8 cellular contexts compared by ENCODE assay signal in genomic region chr17:50426814-50427787, GRCh38. TPM values are rescaled to one million over a fixed set of nuclear protein-coding genes. Genes with fewer than 3 reads are reported as not detected.
DNase-seq lines count a peak whose midpoint lies in the region; ATAC-seq and TF ChIP-seq lines count a peak whose summit lies in the region.

No MANE protein-coding gene starts in this region.

- TF ChIP-seq POLR2A in prostate gland (IDR thresholded peaks at IDR 0.05) = peak; percentile 27

- H3K27me3 Mint-ChIP-seq in activated naive CD4-positive, alpha-beta T cell treated with anti-CD3 and anti-CD28 coated beads for 36 hours (ENCODE audit: low read depth) = no peaks in the 10 kb centered on the region

- peaks cover 0 to 4% (median 0%) of the 10 kb centered on the region in 9 donors for H3K36me3 ChIP-seq in heart right ventricle
- no peaks in the 10 kb centered on the region for H3K36me3 ChIP-seq in prostate gland

- TF ChIP-seq CTCF in AG04449 (IDR thresholded peaks at IDR 0.05; ENCODE audit: insufficient read depth, low read length, missing control alignments) = peak; percentile 10
- TF ChIP-seq CTCF in heart right ventricle (IDR thresholded peaks at IDR 0.05) = peak in 1 of 9 donors; percentile 18
- no peak for TF ChIP-seq CTCF in prostate gland (IDR thresholded peaks at IDR 0.05)

- no peak overlapping the region for H3K27ac Mint-ChIP-seq in activated naive CD4-positive, alpha-beta T cell treated with anti-CD3 and anti-CD28 coated beads for 36 hours

- H3K27ac ChIP-seq in heart right ventricle (peak overlapping the region in 9 of 10 donors; percentile 66 to 88 (median 78)), prostate gland (peak overlapping the region; percentile 81 to 91)

- peaks cover 17% of the 10 kb centered on the region for H3K4me1 Mint-ChIP-seq in activated naive CD4-positive, alpha-beta T cell treated with anti-CD3 and anti-CD28 coated beads for 36 hours (ENCODE audit: low read depth)

- intact Hi-C loops in activated naive CD4-positive, alpha-beta T cell treated with anti-CD3 and anti-CD28 coated beads for 36 hours (cut with micrococcal nuclease) = loop anchor here (1.0 to 2.0 kb wide), 2 partner anchors 30 to 54 kb away; partner anchors contain the start of genes EME1, LRRC59 and MRPL27
- intact Hi-C loops in heart right ventricle (cut with DNase I) = loop anchor here in 1 of 10 donors (5.0 kb wide), 1 partner anchor 50 kb away; the partner anchor contains the start of gene RSAD1
- intact Hi-C loops in prostate gland (cut with DNase I) = no loop called here

- H3K9me3 Mint-ChIP-seq in activated naive CD4-positive, alpha-beta T cell treated with anti-CD3 and anti-CD28 coated beads for 36 hours = no peaks in the 10 kb centered on the region

- POLR2A ChIA-PET in AG04449 (lab: Yijun Ruan, JAX) = interaction anchor here (0.8 to 0.9 kb wide), 3 partner anchors 31 to 227 kb away, joined by 3 to 4 read pairs (median 3); no protein-coding TSS in a partner anchor

- ATAC-seq in GM18867 (IDR thresholded peaks at IDR 0.05; ENCODE audit: unreplicated experiment) (peak; percentile 50), heart right ventricle (peak; percentile 27 to 77 (median 64))

- H3K4me3 ChIP-seq in AG04449 (ENCODE audit: low read depth, low read length) = peak overlapping the region; percentile 71
- H3K4me3 ChIP-seq in heart right ventricle = peak overlapping the region; percentile 64 to 88 (median 78)
- H3K4me3 ChIP-seq in prostate gland = peak overlapping the region; percentile 67 to 68

- WGBS in heart right ventricle, 2 donors = 19 to 27% methylated on average over 4 of the region's 4 CpGs
- 19% methylated on average over 4 of the region's 4 CpGs for WGBS in prostate gland

- peak overlapping the region; percentile 73 for H3K4me3 Mint-ChIP-seq in activated naive CD4-positive, alpha-beta T cell treated with anti-CD3 and anti-CD28 coated beads for 36 hours

- H3K4me1 ChIP-seq in heart right ventricle = peaks cover 9 to 46% (median 27%) of the 10 kb centered on the region in 9 donors
- peaks cover 7% of the 10 kb centered on the region for H3K4me1 ChIP-seq in prostate gland (replicated peaks)

- H3K36me3 Mint-ChIP-seq in activated naive CD4-positive, alpha-beta T cell treated with anti-CD3 and anti-CD28 coated beads for 36 hours (ENCODE audit: low read depth) = no peaks in the 10 kb centered on the region

- CTCF ChIA-PET in AG04449 (lab: Yijun Ruan, JAX) = interaction anchor here (1.0 to 4.8 kb wide), 4 partner anchors 8 to 47 kb away, joined by 3 to 35 read pairs (median 6); partner anchors contain the start of gene LRRC59
- CTCF ChIA-PET in activated naive CD4-positive, alpha-beta T cell treated with anti-CD3 and anti-CD28 coated beads for 36 hours (lab: Charles Lee) = interaction anchor here (0.6 to 2.9 kb wide), 9 partner anchors 16 to 1012 kb away, joined by 3 to 11 read pairs (median 3); partner anchors contain the start of genes LRRC59 and RSAD1

- H3K9me3 ChIP-seq in heart right ventricle (no peaks in the 10 kb centered on the region), prostate gland (no peaks in the 10 kb centered on the region)

- no peaks in the 10 kb centered on the region for H3K27me3 ChIP-seq in heart right ventricle
- H3K27me3 ChIP-seq in prostate gland (replicated peaks; ENCODE audit: insufficient read depth) = no peaks in the 10 kb centered on the region

- no peak for DNase-seq in AG04449 (ENCODE audit: low read depth, low spot score)
- DNase-seq in NCI-H460 (ENCODE audit: extremely low read depth, low read depth) = peak; percentile 25
- DNase-seq in activated naive CD4-positive, alpha-beta T cell treated with anti-CD3 and anti-CD28 coated beads for 36 hours = peak; percentile 44
- peak in 1 of 2 donors; percentile 20 for DNase-seq in heart right ventricle
- peak; percentile 57 for DNase-seq in prostate gland (ENCODE audit: low spot score)
- DNase-seq in DMS79 (lab: John Stamatoyannopoulos, UW) = no peak
- no peak for DNase-seq in superior temporal gyrus (ENCODE audit: extremely low spot score)

RNA-seq across cellular contexts. Expression of gene ACSF2, which starts 1.1 kb away (rescaled TPM):
- total RNA-seq in NCI-H460 (2014; rRNA removed; shearing (Covaris generic)) = 10.4 and 11.7 TPM in 2 replicates
- 18.8 and 21.5 TPM in 2 replicates for polyA plus RNA-seq in NCI-H460 (2014; cell fraction: nucleus; rRNA removed)
- 10 to 100 TPM; 19.7 to 20.7 TPM for total RNA-seq in activated naive CD4-positive, alpha-beta T cell treated with anti-CD3 and anti-CD28 coated beads for 36 hours
- 10 to 100 TPM in 9 of 10 donors, 1 to 10 TPM in 1; 9.9 to 45.0 (median 19.7) TPM for total RNA-seq in heart right ventricle
- 10 to 100 TPM in 1 of 2 donors, 1 to 10 TPM in 1; 7.9 to 26.9 TPM for polyA plus RNA-seq in heart right ventricle
- 100 to 1,000 TPM in 1 of 2 donors, 10 to 100 TPM in 1; 49.0 to 111 TPM for total RNA-seq in prostate gland

RNA-seq across cellular contexts. Expression of gene LRRC59, which starts 29.8 kb away (rescaled TPM):
- 165 and 175 TPM in 2 replicates for total RNA-seq in NCI-H460 (2014; rRNA removed; shearing (Covaris generic))
- 125 and 135 TPM in 2 replicates for polyA plus RNA-seq in NCI-H460 (2014; cell fraction: nucleus; rRNA removed)
- total RNA-seq in activated naive CD4-positive, alpha-beta T cell treated with anti-CD3 and anti-CD28 coated beads for 36 hours = 10 to 100 TPM; 48.1 to 50.1 TPM
- 10 to 100 TPM; 19.2 to 48.3 (median 24.7) TPM for total RNA-seq in heart right ventricle
- polyA plus RNA-seq in heart right ventricle = 10 to 100 TPM; 11.4 to 83.1 TPM
- total RNA-seq in prostate gland = 10 to 100 TPM; 67.6 to 76.6 TPM

RNA-seq across cellular contexts. Expression of gene CHAD, which starts 41.6 kb away (rescaled TPM):
- total RNA-seq in NCI-H460 (2014; rRNA removed; shearing (Covaris generic)) = not detected in 2 replicates
- polyA plus RNA-seq in NCI-H460 (2014; cell fraction: nucleus; rRNA removed) = not detected in 2 replicates
- total RNA-seq in activated naive CD4-positive, alpha-beta T cell treated with anti-CD3 and anti-CD28 coated beads for 36 hours = not detected
- total RNA-seq in heart right ventricle (under 1 TPM in 3 of 10 donors, not detected in 7; 0.13 to 0.74 (median 0.20) TPM), prostate gland (1 to 10 TPM in 1 of 2 donors, under 1 TPM in 1; 0.51 to 1.6 TPM)
- under 1 TPM in 1 of 2 donors, not detected in 1; 0.44 TPM for polyA plus RNA-seq in heart right ventricle

RNA-seq across cellular contexts. Expression of gene RSAD1, which starts 51.6 kb away (rescaled TPM):
- total RNA-seq in NCI-H460 (2014; rRNA removed; shearing (Covaris generic)) = 28.8 and 33.9 TPM in 2 replicates
- 98.8 and 136 TPM in 2 replicates for polyA plus RNA-seq in NCI-H460 (2014; cell fraction: nucleus; rRNA removed)
- total RNA-seq in activated naive CD4-positive, alpha-beta T cell treated with anti-CD3 and anti-CD28 coated beads for 36 hours = 10 to 100 TPM; 39.2 to 40.4 TPM
- total RNA-seq in heart right ventricle (10 to 100 TPM; 36.2 to 52.3 (median 45.5) TPM), prostate gland (10 to 100 TPM; 33.7 to 44.1 TPM)
- polyA plus RNA-seq in heart right ventricle = 10 to 100 TPM; 31.8 to 47.9 TPM

RNA-seq across cellular contexts. Expression of gene EME1, which starts 54.1 kb away (rescaled TPM):
- 8.4 and 14.1 TPM in 2 replicates for total RNA-seq in NCI-H460 (2014; rRNA removed; shearing (Covaris generic))
- polyA plus RNA-seq in NCI-H460 (2014; cell fraction: nucleus; rRNA removed) = 96.3 and 97.8 TPM in 2 replicates
- 10 to 100 TPM; 68.9 to 69.8 TPM for total RNA-seq in activated naive CD4-positive, alpha-beta T cell treated with anti-CD3 and anti-CD28 coated beads for 36 hours
- total RNA-seq in heart right ventricle (1 to 10 TPM in 2 of 10 donors, under 1 TPM in 8; 0.25 to 1.8 (median 0.67) TPM), prostate gland (10 to 100 TPM in 1 of 2 donors, under 1 TPM in 1; 0.23 to 13.6 TPM)
- polyA plus RNA-seq in heart right ventricle = under 1 TPM; 0.20 to 0.51 TPM

Comparison
In these comparisons a context has a peak if more than half of its experiments do, and no peak if none do; other contexts are left out.
1. DNase-seq: peak in NCI-H460 (single experiment), activated naive CD4-positive, alpha-beta T cell treated with anti-CD3 and anti-CD28 coated beads for 36 hours (single experiment) and prostate gland (single experiment); none in AG04449 (single experiment), DMS79 (single experiment) and superior temporal gyrus (single experiment).
2. Peak in every context shown above with its lines, with median percentiles within 50 percentile points of each other: H3K4me3 ChIP-seq.